In the genomic region with DNA sequence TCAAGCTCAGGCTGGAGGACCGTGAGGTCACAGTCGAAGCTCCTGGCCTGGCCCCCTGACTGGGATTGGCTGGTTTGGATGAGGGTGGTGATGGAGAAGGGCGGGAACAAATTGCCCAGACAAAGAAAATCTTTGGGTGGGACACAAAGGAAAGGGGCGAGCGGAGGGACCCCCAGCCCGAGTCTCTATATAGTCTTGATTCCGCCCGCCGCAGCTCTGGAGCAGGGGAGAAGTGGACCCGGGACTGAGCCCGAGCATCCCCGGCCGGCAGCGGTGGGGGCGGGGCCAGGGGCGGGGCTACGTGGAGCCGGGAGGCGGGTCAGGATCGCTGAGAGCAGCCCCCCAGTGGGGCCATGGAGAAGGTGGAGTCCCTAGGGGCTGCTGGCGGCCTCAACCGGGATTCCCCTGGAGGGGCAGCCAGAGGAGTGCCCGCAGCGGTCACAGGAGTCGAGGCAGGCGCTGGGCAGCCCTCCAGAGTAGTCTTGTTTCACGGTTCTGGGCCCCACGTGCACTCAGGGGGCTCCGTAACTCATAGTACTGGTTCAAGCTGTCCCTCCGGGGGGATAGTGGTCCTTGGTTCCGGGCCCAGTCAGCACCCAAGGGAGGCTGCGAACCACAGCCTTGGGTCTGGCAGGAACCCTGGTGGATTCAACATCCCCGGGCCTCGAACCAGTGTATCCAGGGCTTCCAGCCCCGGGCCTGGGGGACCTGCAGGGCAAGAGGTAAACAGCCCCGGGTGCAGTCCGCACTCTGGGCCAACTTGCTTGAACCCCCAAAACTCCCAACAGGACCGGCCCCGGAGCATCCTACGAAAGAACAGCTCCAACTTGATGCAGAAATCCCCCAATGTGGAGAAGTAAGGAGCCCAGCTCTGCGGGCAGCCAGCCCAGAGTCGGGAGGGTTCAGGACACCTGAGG, we compare ENCODE assay signal across 8 cellular contexts. TPM values are rescaled to one million over a fixed set of nuclear protein-coding genes. Genes with fewer than 3 reads are reported as not detected.
A peak's percentile ranks its signal among the peaks of the same experiment; 100 is the strongest.
DNase-seq lines count a peak whose midpoint lies in the region; ATAC-seq and TF ChIP-seq lines count a peak whose summit lies in the region.

No MANE protein-coding gene starts in this region.

- H3K4me3 Mint-ChIP-seq in activated CD8-positive, alpha-beta T cell treated with anti-CD3 and anti-CD28 coated beads, Interleukin-2, amount 10 ng/mL, durations not matched to agents 7 days and 5 days: peak overlapping the region; percentile 87
- H3K4me3 Mint-ChIP-seq in memory B cell: peak overlapping the region; percentile 97

- H3K27me3 ChIP-seq in A673 (replicated peaks; ENCODE audit: insufficient read depth, low read depth, low read length, poor library complexity): no peaks in the 10 kb centered on the region
- H3K27me3 ChIP-seq in effector memory CD4-positive, alpha-beta T cell (replicated peaks; ENCODE audit: control insufficient read depth, insufficient read depth, low read length, poor library complexity, severe bottlenecking): no peaks in the 10 kb centered on the region

- peak overlapping the region; percentile 88 for H3K27ac ChIP-seq in A673 (ENCODE audit: low read depth, low read length, poor library complexity, severe bottlenecking)
- H3K27ac ChIP-seq in effector memory CD4-positive, alpha-beta T cell (ENCODE audit: insufficient read depth, low read length, poor library complexity, severe bottlenecking): peak overlapping the region; percentile 85

- CTCF ChIA-PET in A673 (lab: Charles Lee): interaction anchor here (0.6 to 1.5 kb wide), 5 partner anchors 14 to 230 kb away, joined by 3 to 6 read pairs (median 3); no protein-coding TSS in a partner anchor
- CTCF ChIA-PET in activated CD8-positive, alpha-beta T cell treated with anti-CD3 and anti-CD28 coated beads, Interleukin-2, amount 10 ng/mL, durations not matched to agents 7 days and 5 days (lab: Charles Lee): interaction anchor here (0.7 to 2.8 kb wide), 19 partner anchors 9 to 285 kb away, joined by 3 to 19 read pairs (median 6); partner anchors contain the start of genes PLSCR3, TMEM102 and TMEM95

- H3K4me3 ChIP-seq in A673 (ENCODE audit: low read depth, low read length, poor library complexity, severe bottlenecking): peak overlapping the region; percentile 92
- H3K4me3 ChIP-seq in effector memory CD4-positive, alpha-beta T cell (ENCODE audit: insufficient read depth, low read depth, low read length, poor library complexity, severe bottlenecking): peak overlapping the region; percentile 90

- ATAC-seq in GM18868 (IDR thresholded peaks at IDR 0.05; ENCODE audit: unreplicated experiment): peak; percentile 30
- peak; percentile 24 for ATAC-seq in HG03097 (IDR thresholded peaks at IDR 0.05; ENCODE audit: low FRiP score, unreplicated experiment)
- peak; percentile 81 for ATAC-seq in activated CD8-positive, alpha-beta T cell treated with anti-CD3 and anti-CD28 coated beads, Interleukin-2, amount 10 ng/mL, durations not matched to agents 7 days and 5 days
- peak; percentile 59 for ATAC-seq in memory B cell (ENCODE audit: low read depth)

- H3K36me3 Mint-ChIP-seq in activated CD8-positive, alpha-beta T cell treated with anti-CD3 and anti-CD28 coated beads, Interleukin-2, amount 10 ng/mL, durations not matched to agents 7 days and 5 days (ENCODE audit: low read depth): peaks cover 5% of the 10 kb centered on the region
- H3K36me3 Mint-ChIP-seq in memory B cell: peaks cover 2% of the 10 kb centered on the region

- peaks cover 19% of the 10 kb centered on the region for H3K4me1 ChIP-seq in A673 (ENCODE audit: insufficient read depth, low read length, poor library complexity, severe bottlenecking)
- H3K4me1 ChIP-seq in effector memory CD4-positive, alpha-beta T cell (ENCODE audit: control insufficient read depth, insufficient read depth, low read length, poor library complexity, severe bottlenecking): peaks cover 35% of the 10 kb centered on the region

- TF ChIP-seq CTCF in A673 (conservative IDR thresholded peaks at IDR 0.05; ENCODE audit: low read depth, low read length): no peak

- H3K36me3 ChIP-seq in A673 (ENCODE audit: insufficient read depth, low read length, poor library complexity, severe bottlenecking): peaks cover 12% of the 10 kb centered on the region
- H3K36me3 ChIP-seq in effector memory CD4-positive, alpha-beta T cell (ENCODE audit: control insufficient read depth, insufficient read depth, low read length): peaks cover 14% of the 10 kb centered on the region

- POLR2A ChIA-PET in A673 (lab: Charles Lee; ENCODE audit: low non-redundant PET): interaction anchor here (0.7 to 1.6 kb wide), 2 partner anchors 74 to 504 kb away, joined by 3 to 4 read pairs; partner anchors contain the start of genes KDM6B and TMEM256
- POLR2A ChIA-PET in activated CD8-positive, alpha-beta T cell treated with anti-CD3 and anti-CD28 coated beads, Interleukin-2, amount 10 ng/mL, durations not matched to agents 7 days and 5 days (lab: Charles Lee): interaction anchor here (0.6 to 2.0 kb wide), 11 partner anchors 10 to 253 kb away, joined by 3 to 24 read pairs (median 4); partner anchors contain the start of genes GPS2 and MPDU1

- no TSS peak for BruUV-seq in A673 (replicated peaks; lab: Mats Ljungman, UMichigan)

- peak; percentile 92 for DNase-seq in A673 (ENCODE audit: low spot score)
- peak; percentile 89 for DNase-seq in NCI-H510A treated with DMSO at 0.1 percent for 48 hours (lab: John Stamatoyannopoulos, UW)
- DNase-seq in activated CD8-positive, alpha-beta T cell treated with anti-CD3 and anti-CD28 coated beads, Interleukin-2, amount 10 ng/mL, durations not matched to agents 7 days and 5 days: peak; percentile 88
- peak; percentile 63 to 75 (median 73) for DNase-seq in effector memory CD4-positive, alpha-beta T cell
- peak; percentile 64 to 80 for DNase-seq in memory B cell (ENCODE audit: low spot score in 2 of 2)
- peak; percentile 67 for DNase-seq in stimulated activated CD8-positive, alpha-beta memory T cell treated with anti-CD3 and anti-CD28 coated beads, Interleukin-12 subunit alpha, Interleukin-12 subunit beta, amount 100 ng/mL, for 4 hours (ENCODE audit: low read depth)

- no peaks in the 10 kb centered on the region for H3K27me3 Mint-ChIP-seq in activated CD8-positive, alpha-beta T cell treated with anti-CD3 and anti-CD28 coated beads, Interleukin-2, amount 10 ng/mL, durations not matched to agents 7 days and 5 days (ENCODE audit: low read depth)
- no peaks in the 10 kb centered on the region for H3K27me3 Mint-ChIP-seq in memory B cell

- intact Hi-C loops in A673 (cut with micrococcal nuclease; ENCODE audit: unreplicated experiment): no loop called here

- H3K9me3 ChIP-seq in A673 (ENCODE audit: low read depth, low read length, poor library complexity, severe bottlenecking): no peaks in the 10 kb centered on the region
- no peaks in the 10 kb centered on the region for H3K9me3 ChIP-seq in effector memory CD4-positive, alpha-beta T cell (ENCODE audit: control insufficient read depth, low read length)

- H3K9me3 Mint-ChIP-seq in activated CD8-positive, alpha-beta T cell treated with anti-CD3 and anti-CD28 coated beads, Interleukin-2, amount 10 ng/mL, durations not matched to agents 7 days and 5 days (ENCODE audit: insufficient read depth): no peaks in the 10 kb centered on the region
- H3K9me3 Mint-ChIP-seq in memory B cell: no peaks in the 10 kb centered on the region

- H3K4me1 Mint-ChIP-seq in activated CD8-positive, alpha-beta T cell treated with anti-CD3 and anti-CD28 coated beads, Interleukin-2, amount 10 ng/mL, durations not matched to agents 7 days and 5 days (ENCODE audit: low read depth): peaks cover 58% of the 10 kb centered on the region
- H3K4me1 Mint-ChIP-seq in memory B cell: peaks cover 30% of the 10 kb centered on the region

- H3K27ac Mint-ChIP-seq in activated CD8-positive, alpha-beta T cell treated with anti-CD3 and anti-CD28 coated beads, Interleukin-2, amount 10 ng/mL, durations not matched to agents 7 days and 5 days: peak overlapping the region; percentile 98
- H3K27ac Mint-ChIP-seq in memory B cell: peak overlapping the region; percentile 90

RNA-seq across cellular contexts. Expression of gene NEURL4, which starts 1.2 kb away (rescaled TPM):
- 81.7 and 99.5 TPM in 2 replicates for total RNA-seq in A673 (2021)
- 10 to 100 TPM; 45.6 to 47.0 TPM for total RNA-seq in activated CD8-positive, alpha-beta T cell treated with anti-CD3 and anti-CD28 coated beads, Interleukin-2, amount 10 ng/mL, durations not matched to agents 7 days and 5 days

RNA-seq across cellular contexts. Expression of gene ACAP1, which starts 6.0 kb away (rescaled TPM):
- total RNA-seq in A673 (2021): 1.1 TPM in 2 replicates
- total RNA-seq in activated CD8-positive, alpha-beta T cell treated with anti-CD3 and anti-CD28 coated beads, Interleukin-2, amount 10 ng/mL, durations not matched to agents 7 days and 5 days: 100 to 1,000 TPM; 573 to 605 TPM

RNA-seq across cellular contexts. Expression of gene GPS2, which starts 15.2 kb away (rescaled TPM):
- 116 and 133 TPM in 2 replicates for total RNA-seq in A673 (2021)
- total RNA-seq in activated CD8-positive, alpha-beta T cell treated with anti-CD3 and anti-CD28 coated beads, Interleukin-2, amount 10 ng/mL, durations not matched to agents 7 days and 5 days: 10 to 100 TPM; 86.3 to 88.0 TPM

RNA-seq across cellular contexts. Expression of gene KCTD11, which starts 21.6 kb away (rescaled TPM):
- total RNA-seq in A673 (2021): 3.8 TPM in 2 replicates
- total RNA-seq in activated CD8-positive, alpha-beta T cell treated with anti-CD3 and anti-CD28 coated beads, Interleukin-2, amount 10 ng/mL, durations not matched to agents 7 days and 5 days: 10 to 100 TPM; 11.4 to 11.8 TPM

RNA-seq across cellular contexts. Expression of gene EIF5A, which starts 22.9 kb away (rescaled TPM):
- total RNA-seq in A673 (2021): 1,112 and 1,128 TPM in 2 replicates
- total RNA-seq in activated CD8-positive, alpha-beta T cell treated with anti-CD3 and anti-CD28 coated beads, Interleukin-2, amount 10 ng/mL, durations not matched to agents 7 days and 5 days: 100 to 1,000 TPM; 685 to 690 TPM

Comparison
In these comparisons a context has a peak if more than half of its experiments do, and no peak if none do; other contexts are left out.
1. Peak in every context shown above with its lines: DNase-seq, ATAC-seq, H3K4me3 ChIP-seq and H3K27ac ChIP-seq.
2. ATAC-seq: peak in every context shown above with its lines; median percentile 81 in activated CD8-positive, alpha-beta T cell treated with anti-CD3 and anti-CD28 coated beads, Interleukin-2, amount 10 ng/mL, durations not matched to agents 7 days and 5 days; 59 in memory B cell; 30 in GM18868; 24 in HG03097.
3. RNA of gene ACAP1, which starts 6.0 kb away (total RNA-seq): 573 to 605 TPM in activated CD8-positive, alpha-beta T cell treated with anti-CD3 and anti-CD28 coated beads, Interleukin-2, amount 10 ng/mL, durations not matched to agents 7 days and 5 days; 1.1 TPM in A673; every median in the first group is over 100 times any median in the second.